In the genomic region with DNA sequence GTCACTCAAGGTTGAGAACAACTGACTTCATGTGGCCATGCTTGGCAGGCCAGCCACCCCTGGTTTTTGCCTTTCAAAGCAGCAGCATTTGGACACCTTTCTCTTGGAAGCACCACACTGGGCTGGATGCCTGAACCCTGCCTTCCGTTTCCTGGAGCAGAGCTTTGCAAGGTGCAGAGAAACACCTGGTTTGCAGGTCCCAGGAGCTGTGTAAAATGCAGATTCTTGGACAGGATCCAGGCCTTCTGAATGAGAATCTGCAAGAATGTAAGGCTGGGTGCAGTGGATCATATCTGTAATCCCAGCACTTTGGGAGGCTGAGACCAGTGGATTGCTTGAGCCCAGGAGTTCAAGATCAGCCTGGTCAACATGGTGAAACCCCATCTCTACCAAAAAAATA, we compare ENCODE assay signal across 19 cellular contexts.
"Had no signal": no experiment of that assay in that cellular context is flagged by ENCODE, and none has a peak within 500 bp of the region (broad histone marks: within the 10 kb centered on the region; RNA-seq: fewer than 3 reads in every experiment).

No MANE protein-coding gene starts in this region.

- H3K27ac ChIP-seq: heart right ventricle, neural progenitor cell, thoracic aorta had no signal

- ATAC-seq: heart right ventricle; left lobe of liver; naive thymus-derived CD8-positive, alpha-beta T cell; sciatic nerve; stimulated activated naive B cell treated with anti-CD40 and anti-IgM and Interleukin-4, amounts not matched to agents 10 μg/mL and 1 μg/mL and 100 μg/mL, for 72 hours had no signal

- DNase-seq: activated gamma-delta T cell treated with Interleukin-2 at 50 U/mL for 16 hours; activated T-cell treated with anti-CD3 and anti-CD28 coated beads, Interleukin-2, amount 50 U/mL, for 1 hour; anterior cingulate cortex; caudate nucleus; dermis blood vessel endothelial cell; effector CD8-positive, alpha-beta T cell; erythroblast; foreskin fibroblast; heart right ventricle; naive thymus-derived CD8-positive, alpha-beta T cell; stimulated activated CD4-positive, alpha-beta T cell treated with anti-CD3 and anti-CD28 coated beads, Interleukin-15, amount 100 ng/mL, for 24 hours; stimulated activated CD4-positive, alpha-beta T cell treated with anti-CD3 and anti-CD28 coated beads, Interleukin-2, amount 100 ng/mL, for 48 hours; stimulated activated CD8-positive, alpha-beta memory T cell treated with anti-CD3 and anti-CD28 coated beads, Interleukin-4, amount 100 ng/mL, for 48 hours; stimulated activated naive B cell treated with anti-CD40 and anti-IgM and Interleukin-4, amounts not matched to agents 10 μg/mL and 1 μg/mL and 100 μg/mL, for 72 hours; T-helper 9 cell had no signal
